Comparison of ENCODE assay signal across 15 cellular contexts in the genomic region with DNA sequence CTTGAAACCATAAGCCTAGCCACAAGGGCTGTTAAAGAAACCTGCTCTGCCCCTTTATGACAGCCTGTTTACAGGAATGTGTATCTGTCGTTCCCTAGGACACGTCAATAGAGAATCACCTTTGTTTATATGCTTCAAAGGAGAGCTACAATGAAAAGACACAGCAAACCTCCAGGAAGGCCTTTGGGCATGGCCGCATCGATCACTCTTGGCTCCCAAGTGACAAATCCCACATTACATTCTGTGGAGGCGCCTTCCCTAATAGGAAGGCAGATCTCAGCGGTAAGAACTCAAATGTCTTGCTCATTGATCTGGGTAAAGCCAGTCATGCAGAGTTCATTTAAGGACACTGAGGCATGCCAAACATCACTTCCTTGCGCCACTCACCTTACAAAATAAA. TPM values are rescaled to one million over a fixed set of nuclear protein-coding genes. Genes with fewer than 3 reads are reported as not detected.
DNase-seq lines count a peak whose midpoint lies in the region; ATAC-seq, FAIRE-seq and TF ChIP-seq lines count a peak whose summit lies in the region.
"Had no signal": no experiment of that assay in that cellular context is flagged by ENCODE, and none has a peak within 500 bp of the region (broad histone marks: within the 10 kb centered on the region; RNA-seq: fewer than 3 reads in every experiment).

No MANE protein-coding gene starts in this region.

- H3K9me2 ChIP-seq in PC-9 (ENCODE audit: insufficient read depth) = no peaks in the 10 kb centered on the region

- H3K9me3 ChIP-seq in PC-9 (ENCODE audit: insufficient read depth, low read depth) = no peaks in the 10 kb centered on the region
- H3K9me3 ChIP-seq: A549 had no signal

- CTCF ChIA-PET in PC-9 (lab: Charles Lee) = no interaction called here

- no peak overlapping the region for H3K27ac ChIP-seq in PC-9
- H3K27ac ChIP-seq: A549, SK-N-MC had no signal

- intact Hi-C loops in PC-9 (cut with micrococcal nuclease; ENCODE audit: unreplicated experiment) = no loop called here

- H3K36me3 ChIP-seq in PC-9 (ENCODE audit: low read depth) = no peaks in the 10 kb centered on the region

- POLR2A ChIA-PET in PC-9 (lab: Charles Lee; ENCODE audit: unreplicated experiment) = interaction anchor here (0.5 kb wide), 1 partner anchor 61 kb away, joined by 14 read pairs; no protein-coding TSS in a partner anchor

- H3K79me2 ChIP-seq in PC-9 (ENCODE audit: low read depth) = no peaks in the 10 kb centered on the region

- H4K20me1 ChIP-seq in PC-9 (ENCODE audit: insufficient read depth) = no peaks in the 10 kb centered on the region

- no peak for TF ChIP-seq CTCF in PC-9 (conservative IDR thresholded peaks at IDR 0.05)

- peak; percentile 21 for DNase-seq in NCI-H748 (lab: John Stamatoyannopoulos, UW; ENCODE audit: unreplicated experiment)
- DNase-seq in NCI-H748 treated with DMSO at 0.1 percent for 48 hours (lab: John Stamatoyannopoulos, UW) = no peak
- peak; percentile 14 to 68 for DNase-seq in PC-9
- DNase-seq in kidney tubule cell (ENCODE audit: low spot score) = peak; percentile 48
- DNase-seq in GM19239 (ENCODE audit: insufficient read length, low spot score) = no peak
- no peak for DNase-seq in activated CD8-positive, alpha-beta memory T cell treated with anti-CD3 and anti-CD28 coated beads, Interleukin-2, amount 50 U/mL, for 48 hours
- DNase-seq: CD4-positive, CD25-positive, alpha-beta regulatory T cell; NCI-H1105 treated with DMSO at 0.1 percent for 48 hours; NCI-H187 treated with DMSO at 0.1 percent for 48 hours; NCI-H524 treated with DMSO at 0.1 percent for 48 hours had no signal

- H3K4me3 ChIP-seq in PC-9 = no peak overlapping the region
- H3K4me3 ChIP-seq: A549, SK-N-MC had no signal

- H3K4me1 ChIP-seq in PC-9 (replicated peaks; ENCODE audit: insufficient read depth) = no peaks in the 10 kb centered on the region
- H3K4me1 ChIP-seq: A549 had no signal

- H3F3A ChIP-seq in PC-9 (ENCODE audit: insufficient read depth, low read depth) = no peaks in the 10 kb centered on the region

- no peak overlapping the region for H2AFZ ChIP-seq in PC-9

- no TSS peak for BruUV-seq in PC-9 (replicated peaks; lab: Mats Ljungman, UMichigan)

- no peak for ATAC-seq in HG03571 (IDR thresholded peaks at IDR 0.05; ENCODE audit: unreplicated experiment)
- ATAC-seq: A549 had no signal

- no peaks in the 10 kb centered on the region for H3K27me3 ChIP-seq in PC-9 (ENCODE audit: insufficient read depth, low read depth)

- FAIRE-seq in GM19239 (lab: Jason Lieb, UNC) = no peak
- FAIRE-seq: A549, H1 had no signal

- H3K4me2 ChIP-seq in PC-9 = no peak overlapping the region
- H3K4me2 ChIP-seq: A549 had no signal

RNA-seq across cellular contexts. Expression of a gene that starts 26.5 kb away (rescaled TPM):
- not detected in 2 replicates for total RNA-seq in PC-9 (2021)
- total RNA-seq: CD4-positive, CD25-positive, alpha-beta regulatory T cell; Daoy; H1 had no signal

Comparison
In these comparisons a context has a peak if more than half of its experiments do, and no peak if none do; other contexts are left out.
1. DNase-seq: peak in NCI-H748 (single experiment), PC-9 (2 of 2) and kidney tubule cell (single experiment); none in NCI-H748 treated with DMSO at 0.1 percent for 48 hours (single experiment), GM19239 (single experiment) and activated CD8-positive, alpha-beta memory T cell treated with anti-CD3 and anti-CD28 coated beads, Interleukin-2, amount 50 U/mL, for 48 hours (single experiment).